Comparison of ENCODE assay signal across 20 cellular contexts in the genomic region with DNA sequence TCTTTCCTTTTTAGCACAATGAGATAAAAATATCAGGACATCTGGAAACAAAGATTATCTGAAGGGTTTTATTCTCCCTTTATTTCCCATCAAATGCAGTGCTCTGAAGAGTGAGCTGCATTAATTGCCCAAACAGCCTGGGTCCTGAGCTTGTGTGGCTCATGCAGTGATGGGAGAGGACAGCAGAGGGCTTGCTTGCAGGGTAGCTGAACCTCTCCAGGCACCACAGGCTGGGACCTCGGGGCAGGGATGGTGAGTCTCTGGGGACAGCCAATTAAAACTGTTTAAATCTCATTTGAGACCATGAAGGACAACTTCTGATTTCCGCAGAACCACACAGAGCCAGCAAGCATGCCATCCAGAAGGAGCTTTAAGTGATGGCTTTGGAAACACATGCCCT.
DNase-seq lines count a peak whose midpoint lies in the region; ATAC-seq and TF ChIP-seq lines count a peak whose summit lies in the region.
"Had no signal": no experiment of that assay in that cellular context is flagged by ENCODE, and none has a peak within 500 bp of the region (broad histone marks: within the 10 kb centered on the region; RNA-seq: fewer than 3 reads in every experiment).

No MANE protein-coding gene starts in this region.

- H3K4me3 Mint-ChIP-seq in H9, result no peak overlapping the region
- H3K4me3 Mint-ChIP-seq: CD8-positive, alpha-beta T cell; T-helper 17 cell had no signal

- H3K23me2 ChIP-seq in H9 (ENCODE audit: insufficient read length, low read depth, low read length, poor library complexity, severe bottlenecking), result no peaks in the 10 kb centered on the region

- H3K4me1 ChIP-seq in H9 (ENCODE audit: insufficient read depth, low read length), result no peaks in the 10 kb centered on the region
- H3K4me1 ChIP-seq: BLaER1 had no signal

- H3K9me3 ChIP-seq in H9 (ENCODE audit: control insufficient read depth, low read depth, low read length), result no peaks in the 10 kb centered on the region
- H3K9me3 ChIP-seq: BLaER1 had no signal

- TF ChIP-seq CTCF in H9 (conservative IDR thresholded peaks at IDR 0.05) (peak; percentile 47; the same call in 2 of the 3 replicates), RWPE1 (conservative IDR thresholded peaks at IDR 0.05; ENCODE audit: low read depth) (no peak)

- no peak overlapping the region for H2BK120ac ChIP-seq in H9 (ENCODE audit: low read depth, low read length, poor library complexity, severe bottlenecking)

- POLR2A ChIA-PET in RWPE1 (lab: Yijun Ruan, JAX; ENCODE audit: low non-redundant PET), result no interaction called here

- no peaks in the 10 kb centered on the region; a peak in 1 of 5 replicates for H3K9me3 Mint-ChIP-seq in H9
- H3K9me3 Mint-ChIP-seq: CD8-positive, alpha-beta T cell had no signal

- peak; percentile 23 for DNase-seq in DMS 273 (lab: John Stamatoyannopoulos, UW; ENCODE audit: unreplicated experiment)
- no peak for DNase-seq in DMS 273 treated with DMSO at 0.1 percent for 48 hours (lab: John Stamatoyannopoulos, UW)
- no peak for DNase-seq in H9
- peak; percentile 13 for DNase-seq in SK-N-DZ (ENCODE audit: low spot score)
- DNase-seq in iPS-NIHi7 (ENCODE audit: extremely low spot score), result peak; percentile 44
- DNase-seq in stimulated activated CD4-positive, alpha-beta T cell treated with anti-CD3 and anti-CD28 coated beads, Interleukin-12 subunit alpha, Interleukin-12 subunit beta, amount 100 ng/mL, for 4 hours, result no peak
- no peak for DNase-seq in RWPE1 (ENCODE audit: low spot score)
- DNase-seq: CD8-positive, alpha-beta T cell; GDM1; KBM-7; NCI-H1436; NCI-H2029 treated with DMSO at 0.1 percent for 48 hours; NCI-H2227 treated with DMSO at 0.1 percent for 48 hours; NCI-H526 treated with DMSO at 0.1 percent for 48 hours; SHP77; T-helper 17 cell had no signal

- WGBS in H9 (ENCODE audit: extremely low coverage, insufficient read length, low lambda C conversion rate), result no CpG with 5 or more reads among the region's 2 CpGs

- no peak overlapping the region for H3K56ac ChIP-seq in H9 (ENCODE audit: insufficient read length, low read depth, low read length)

- H3K14ac ChIP-seq in H9 (ENCODE audit: insufficient read depth, low read length), result no peak overlapping the region

- H2AK5ac ChIP-seq in H9 (ENCODE audit: insufficient read length, low read length), result no peak overlapping the region

- H2BK15ac ChIP-seq in H9 (ENCODE audit: low read depth, low read length), result no peak overlapping the region

- H3T11ph ChIP-seq in H9 (ENCODE audit: low read length), result no peak overlapping the region

- H3K27ac ChIP-seq in H9 (ENCODE audit: insufficient read length, low read depth, low read length), result no peak overlapping the region
- H3K27ac ChIP-seq in RWPE1, result no peak overlapping the region
- H3K27ac ChIP-seq: 22Rv1, BLaER1 had no signal

- H3K27me3 Mint-ChIP-seq in H9 (ENCODE audit: low read depth), result peaks cover 3% of the 10 kb centered on the region; the same call in 1 of the 2 replicates

- no peak for ATAC-seq in GM21423 (IDR thresholded peaks at IDR 0.05; ENCODE audit: unreplicated experiment)
- ATAC-seq: CD8-positive, alpha-beta T cell; Panc1; T-helper 17 cell had no signal

- H4K5ac ChIP-seq in H9 (ENCODE audit: insufficient read length, low read depth, low read length), result no peak overlapping the region

- H3K79me1 ChIP-seq in H9 (ENCODE audit: insufficient read depth, low read depth, low read length, poor library complexity, severe bottlenecking), result no peaks in the 10 kb centered on the region

- CTCF ChIA-PET in RWPE1 (lab: Yijun Ruan, JAX), result no interaction called here

- H3K4me1 Mint-ChIP-seq in H9, result peaks cover 1 to 9% of the 10 kb centered on the region in 2 experiments; a peak in 2 of 4 replicates
- H3K4me1 Mint-ChIP-seq: T-helper 17 cell had no signal

- H2BK20ac ChIP-seq in H9 (ENCODE audit: low read depth, low read length, poor library complexity, severe bottlenecking), result no peak overlapping the region

- H3K36me3 Mint-ChIP-seq in H9 (ENCODE audit: insufficient read depth in 1 of 3, low read depth in 3 of 3), result no peaks in the 10 kb centered on the region
- H3K36me3 Mint-ChIP-seq: CD8-positive, alpha-beta T cell had no signal

- H2AFZ ChIP-seq in H9 (ENCODE audit: low read length), result no peak overlapping the region

- H2BK12ac ChIP-seq in H9 (ENCODE audit: insufficient read length, low read depth, low read length), result no peak overlapping the region

- no peak overlapping the region for H3K23ac ChIP-seq in H9 (ENCODE audit: insufficient read length, low read depth, low read length)

- H2BK5ac ChIP-seq in H9 (ENCODE audit: insufficient read length, low read length), result no peak overlapping the region

- no peak overlapping the region for H3K4me2 ChIP-seq in H9 (ENCODE audit: insufficient read depth, insufficient read length, low read length)
- H3K4me2 ChIP-seq: BLaER1 had no signal

- H3K4ac ChIP-seq in H9 (ENCODE audit: low read depth, low read length), result no peak overlapping the region

- no peak overlapping the region for H4K91ac ChIP-seq in H9 (ENCODE audit: insufficient read length, low read depth, low read length)

- H3K18ac ChIP-seq in H9 (ENCODE audit: insufficient read length, low read depth, low read length), result no peak overlapping the region

- no peaks in the 10 kb centered on the region for H3K27me3 ChIP-seq in H9 (ENCODE audit: insufficient read depth, low read length)
- H3K27me3 ChIP-seq: BLaER1 had no signal

- H3K79me2 ChIP-seq in H9 (ENCODE audit: insufficient read depth, low read length), result no peaks in the 10 kb centered on the region

- H3K9ac ChIP-seq in H9 (ENCODE audit: extremely low read depth, insufficient read length, low read length), result no peak overlapping the region
- H3K9ac ChIP-seq: BLaER1 had no signal

- no peak overlapping the region for H3K27ac Mint-ChIP-seq in H9
- H3K27ac Mint-ChIP-seq: CD8-positive, alpha-beta T cell; T-helper 17 cell had no signal

- H4K20me1 ChIP-seq in H9 (ENCODE audit: control insufficient read depth, insufficient read depth, insufficient read length), result no peaks in the 10 kb centered on the region
- H4K20me1 ChIP-seq: BLaER1 had no signal

- H4K8ac ChIP-seq in H9 (replicated peaks; ENCODE audit: insufficient read length, low read depth, low read length), result no peak overlapping the region

Comparison
In these comparisons a context has a peak if more than half of its experiments do, and no peak if none do; other contexts are left out.
1. DNase-seq: peak in DMS 273 (single experiment), SK-N-DZ (single experiment) and iPS-NIHi7 (single experiment); none in DMS 273 treated with DMSO at 0.1 percent for 48 hours (single experiment), H9 (single experiment), stimulated activated CD4-positive, alpha-beta T cell treated with anti-CD3 and anti-CD28 coated beads, Interleukin-12 subunit alpha, Interleukin-12 subunit beta, amount 100 ng/mL, for 4 hours (single experiment) and RWPE1 (single experiment).